ENCODE assay signal across 7 cellular contexts in the genomic region with DNA sequence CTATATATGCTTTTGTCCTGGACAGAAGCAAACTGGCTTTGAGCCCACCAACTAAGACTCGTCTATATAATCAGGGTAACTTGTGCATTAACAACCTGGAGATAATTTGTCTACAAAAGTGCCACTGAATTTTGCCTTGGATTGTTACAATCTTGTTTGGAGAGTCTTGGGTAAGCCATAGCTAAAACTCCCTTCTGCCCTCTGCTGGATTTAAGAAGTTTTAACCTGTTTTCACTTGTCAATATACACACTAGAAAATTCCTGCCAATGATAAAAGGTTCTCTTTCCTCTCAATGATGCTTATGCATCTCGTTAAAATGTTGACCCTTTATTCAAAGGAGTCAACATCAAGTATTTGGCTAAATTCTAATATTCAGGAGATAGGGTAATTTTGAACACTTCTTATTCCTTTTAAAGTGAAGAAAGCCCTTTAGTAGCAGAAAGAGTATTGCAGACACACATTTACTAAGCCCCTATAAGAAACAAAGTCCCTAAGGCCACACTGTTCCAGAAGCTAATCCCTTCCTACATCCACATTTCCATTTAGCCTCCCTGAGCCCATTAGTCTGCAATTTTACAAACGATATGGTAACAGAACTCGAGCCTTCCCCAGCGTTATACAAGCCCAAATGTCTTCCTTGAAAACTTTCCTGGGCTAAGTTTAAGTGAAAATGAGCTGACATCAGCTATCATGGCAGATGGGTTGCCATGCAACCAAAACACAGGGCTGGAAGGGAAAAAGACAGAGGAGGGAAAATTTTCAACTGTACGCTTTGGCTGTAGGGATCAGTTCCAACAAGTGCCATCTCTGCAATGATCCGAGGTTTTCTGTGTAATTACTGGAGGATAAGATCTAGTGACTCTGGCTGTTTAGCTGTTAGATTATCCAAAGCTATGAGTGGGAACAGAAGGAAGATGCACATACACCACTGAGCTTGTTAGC.
DNase-seq lines count a peak whose midpoint lies in the region; ATAC-seq, FAIRE-seq and TF ChIP-seq lines count a peak whose summit lies in the region.

No MANE protein-coding gene starts in this region.

- H3K4me3 ChIP-seq in GM12864 (ENCODE audit: low read depth, low read length) (no peak overlapping the region), astrocyte of the cerebellum (ENCODE audit: low read depth, low read length) (no peak overlapping the region), vagina (no peak overlapping the region)

- H3K36me3 ChIP-seq in vagina, result no peaks in the 10 kb centered on the region

- no peaks in the 10 kb centered on the region for H3K9me3 ChIP-seq in vagina

- TF ChIP-seq POLR2A in vagina (IDR thresholded peaks at IDR 0.05), result no peak

- peak; percentile 93 for FAIRE-seq in islet of Langerhans (lab: Jason Lieb, UNC)

- DNase-seq in GM12864 (ENCODE audit: low read depth) (no peak), NCI-H2196 treated with DMSO at 0.1 percent for 48 hours (lab: John Stamatoyannopoulos, UW; ENCODE audit: unreplicated experiment) (peak; percentile 77), astrocyte of the cerebellum (ENCODE audit: low read depth) (peak; percentile 42), vagina (ENCODE audit: extremely low spot score in 2 of 2) (no peak), NCI-H128 (lab: John Stamatoyannopoulos, UW; ENCODE audit: unreplicated experiment) (no peak)

- H3K27ac ChIP-seq in vagina, result no peak overlapping the region

- H3K27me3 ChIP-seq in vagina, result no peaks in the 10 kb centered on the region

- TF ChIP-seq CTCF in GM12864 (IDR thresholded peaks at IDR 0.05; ENCODE audit: low read depth, low read length, missing control alignments), result peak; percentile 53
- peak; percentile 59 for TF ChIP-seq CTCF in astrocyte of the cerebellum (IDR thresholded peaks at IDR 0.05; ENCODE audit: low read depth, low read length, missing control alignments)
- peak in 2 of 3 experiments; percentile 17 to 36 for TF ChIP-seq CTCF in vagina (IDR thresholded peaks at IDR 0.05)

- H3K4me1 ChIP-seq in vagina, result no peaks in the 10 kb centered on the region

- intact Hi-C loops in vagina (cut with DNase I), result no loop called here

- in situ Hi-C loops in astrocyte of the cerebellum (cut with HindIII; ENCODE audit: low sequenced_read_pairs), result loop anchor here (25.0 kb wide), 1 partner anchor 234 kb away; no protein-coding TSS in a partner anchor

- ATAC-seq in HG02759 (IDR thresholded peaks at IDR 0.05; ENCODE audit: unreplicated experiment), result peak; percentile 67

Comparison
In these comparisons a context has a peak if more than half of its experiments do, and no peak if none do; other contexts are left out.
1. DNase-seq: peak in NCI-H2196 treated with DMSO at 0.1 percent for 48 hours (single experiment) and astrocyte of the cerebellum (single experiment); none in GM12864 (single experiment), vagina (0 of 2) and NCI-H128 (single experiment).
2. Peak in every context shown above with its lines, with median percentiles within 50 percentile points of each other: CTCF ChIP-seq.